In genomic region chr7:76317782-76318487, GRCh38 we compare ENCODE assay signal across 8 cellular contexts.
DNase-seq lines count a peak whose midpoint lies in the region; ATAC-seq and TF ChIP-seq lines count a peak whose summit lies in the region.

No MANE protein-coding gene starts in this region.

- no peak for TF ChIP-seq CTCF in choroid plexus epithelial cell (conservative IDR thresholded peaks at IDR 0.05; ENCODE audit: low read depth, low read length)

- peak; percentile 84 for TF ChIP-seq POLR2A in GM19193 (IDR thresholded peaks at IDR 0.05; ENCODE audit: extremely low read depth, insufficient read depth, insufficient read length)

- peak; percentile 94 for ATAC-seq in HG03432 (IDR thresholded peaks at IDR 0.05; ENCODE audit: unreplicated experiment)

- H3K27me3 ChIP-seq in layer of hippocampus (ENCODE audit: control insufficient read depth, insufficient read depth, low read length), result no peaks in the 10 kb centered on the region

- H3K4me3 ChIP-seq in choroid plexus epithelial cell (ENCODE audit: low read depth, low read length), result peak overlapping the region; percentile 80

- peak overlapping the region; percentile 86 for H3K27ac ChIP-seq in layer of hippocampus (ENCODE audit: low read depth, low read length)

- DNase-seq in Ammon's horn (ENCODE audit: low spot score) (peak; percentile 98), NCI-H510A (lab: John Stamatoyannopoulos, UW) (peak; percentile 88), choroid plexus epithelial cell (ENCODE audit: low read depth) (peak; percentile 98)
- DNase-seq in activated CD4-positive, alpha-beta T cell treated with anti-CD3 and anti-CD28 coated beads for 24 hours (ENCODE audit: low read depth in 2 of 2), result peak; percentile 87 to 91
- DNase-seq in stimulated activated CD4-positive, alpha-beta T cell treated with anti-CD3 and anti-CD28 coated beads, Interleukin-1b, Interleukin-23, amount 100 ng/mL, for 4 hours (ENCODE audit: low read depth in 2 of 2), result peak; percentile 89 to 90

Comparison
In these comparisons a context has a peak if more than half of its experiments do, and no peak if none do; other contexts are left out.
1. Peak in every context shown above with its lines: DNase-seq, ATAC-seq, H3K4me3 ChIP-seq and H3K27ac ChIP-seq.